ENCODE assay signal across 21 cellular contexts in genomic region chr6:117530467-117531242, GRCh38. TPM values are rescaled to one million over a fixed set of nuclear protein-coding genes. Genes with fewer than 3 reads are reported as not detected.
DNase-seq lines count a peak whose midpoint lies in the region; ATAC-seq and TF ChIP-seq lines count a peak whose summit lies in the region.
"Had no signal": no experiment of that assay in that cellular context is flagged by ENCODE, and none has a peak within 500 bp of the region (broad histone marks: within the 10 kb centered on the region; RNA-seq: fewer than 3 reads in every experiment).

No MANE protein-coding gene starts in this region.

- in situ Hi-C loops in GM23248 (cut with MboI): no loop called here
- in situ Hi-C loops in brain microvascular endothelial cell (cut with HindIII; ENCODE audit: low pct_ligation_motif_present, low sequenced_read_pairs): no loop called here

- H4K20me1 ChIP-seq in GM23248 (ENCODE audit: insufficient read depth): no peaks in the 10 kb centered on the region
- H4K20me1 ChIP-seq in smooth muscle cell (ENCODE audit: low read depth): no peaks in the 10 kb centered on the region

- H3K79me1 ChIP-seq in mesenchymal stem cell (replicated peaks; ENCODE audit: low read length, poor library complexity, severe bottlenecking): peaks cover 21% of the 10 kb centered on the region

- H3K9me3 Mint-ChIP-seq in CD4-positive, alpha-beta T cell: no peaks in the 10 kb centered on the region
- H3K9me3 Mint-ChIP-seq: activated naive CD4-positive, alpha-beta T cell treated with anti-CD3 and anti-CD28 coated beads, Interleukin-2, amount 10 ng/mL, durations not matched to agents 7 days and 5 days; T-cell had no signal

- H3K4me3 ChIP-seq in GM23248 (peak overlapping the region; percentile 5; the same call in 1 of the 2 replicates), cardiac fibroblast (replicated peaks in 1 of 2; ENCODE audit: low read depth in 2 of 2, low read length in 2 of 2) (no peak overlapping the region), mesenchymal stem cell (ENCODE audit: insufficient read depth in 1 of 2, low read depth in 1 of 2, low read length in 2 of 2) (peak overlapping the region in 1 of 2 experiments; percentile 61), smooth muscle cell (no peak overlapping the region), brain microvascular endothelial cell (ENCODE audit: low read depth, low read length) (no peak overlapping the region)
- H3K4me3 ChIP-seq: upper lobe of right lung had no signal

- no peak overlapping the region for H3K4me3 Mint-ChIP-seq in CD4-positive, alpha-beta T cell
- H3K4me3 Mint-ChIP-seq: activated naive CD4-positive, alpha-beta T cell treated with anti-CD3 and anti-CD28 coated beads, Interleukin-2, amount 10 ng/mL, durations not matched to agents 7 days and 5 days; T-cell had no signal

- intact Hi-C loops in CD4-positive, alpha-beta T cell (cut with DNase I, micrococcal nuclease): no loop called here

- TF ChIP-seq CTCF in cardiac fibroblast (IDR thresholded peaks at IDR 0.05; ENCODE audit: low read depth, low read length) (no peak), smooth muscle cell (IDR thresholded peaks at IDR 0.05; ENCODE audit: borderline replicate concordance, insufficient read depth, poor library complexity, severe bottlenecking) (no peak), brain microvascular endothelial cell (IDR thresholded peaks at IDR 0.05; ENCODE audit: low read depth, low read length, missing control alignments) (no peak)
- no peak for TF ChIP-seq CTCF in CD4-positive, alpha-beta T cell (IDR thresholded peaks at IDR 0.05)

- H3K23ac ChIP-seq in mesenchymal stem cell (ENCODE audit: low read length in 2 of 2): no peak overlapping the region

- POLR2A ChIA-PET in CD4-positive, alpha-beta T cell (lab: Charles Lee): interaction anchor here (1.2 kb wide), 1 partner anchor 19 kb away, joined by 4 read pairs; no protein-coding TSS in a partner anchor

- 90% methylated on average over 4 of the region's 4 CpGs for WGBS in GM23248 (ENCODE audit: low coverage in 1 of 2, low lambda C conversion rate in 2 of 2, missing lambda C conversion rate in 2 of 2), 2 experiments
- 80% methylated on average over 2 of the region's 4 CpGs for WGBS in mesenchymal stem cell
- 95% methylated on average over 4 of the region's 4 CpGs for WGBS in smooth muscle cell (ENCODE audit: low lambda C conversion rate)

- no peak overlapping the region for H3K27ac Mint-ChIP-seq in CD4-positive, alpha-beta T cell
- H3K27ac Mint-ChIP-seq: activated naive CD4-positive, alpha-beta T cell treated with anti-CD3 and anti-CD28 coated beads, Interleukin-2, amount 10 ng/mL, durations not matched to agents 7 days and 5 days; T-cell had no signal

- peaks cover 6% of the 10 kb centered on the region for H3K27me3 Mint-ChIP-seq in CD4-positive, alpha-beta T cell
- H3K27me3 Mint-ChIP-seq: activated naive CD4-positive, alpha-beta T cell treated with anti-CD3 and anti-CD28 coated beads, Interleukin-2, amount 10 ng/mL, durations not matched to agents 7 days and 5 days; T-cell had no signal

- H3K27ac ChIP-seq in GM23248: peak overlapping the region; percentile 66
- H3K27ac ChIP-seq in mesenchymal stem cell (ENCODE audit: low read length, poor library complexity, severe bottlenecking): peak overlapping the region; percentile 86
- H3K27ac ChIP-seq in smooth muscle cell (ENCODE audit: low read depth): peak overlapping the region; percentile 63
- no peak overlapping the region for H3K27ac ChIP-seq in brain microvascular endothelial cell
- no peak overlapping the region for H3K27ac ChIP-seq in CD4-positive, alpha-beta T cell (ENCODE audit: low read depth, low read length)
- H3K27ac ChIP-seq: upper lobe of right lung had no signal

- peak overlapping the region in 1 of 2 experiments; percentile 54 for H3K4ac ChIP-seq in mesenchymal stem cell (ENCODE audit: low read depth in 1 of 2, low read length in 2 of 2)

- peak overlapping the region in 1 of 2 experiments; percentile 21 for H2BK12ac ChIP-seq in mesenchymal stem cell (ENCODE audit: low read length in 2 of 2)

- no peaks in the 10 kb centered on the region for H3K9me2 ChIP-seq in GM23248 (ENCODE audit: insufficient read depth)

- H3K36me3 Mint-ChIP-seq in CD4-positive, alpha-beta T cell (ENCODE audit: low read depth): no peaks in the 10 kb centered on the region
- H3K36me3 Mint-ChIP-seq: activated naive CD4-positive, alpha-beta T cell treated with anti-CD3 and anti-CD28 coated beads, Interleukin-2, amount 10 ng/mL, durations not matched to agents 7 days and 5 days; T-cell had no signal

- H2AFZ ChIP-seq in GM23248: peak overlapping the region; percentile 69
- H2AFZ ChIP-seq in mesenchymal stem cell (ENCODE audit: low read depth, low read length): no peak overlapping the region
- no peak overlapping the region for H2AFZ ChIP-seq in smooth muscle cell (ENCODE audit: low read depth)

- H3K18ac ChIP-seq in mesenchymal stem cell (ENCODE audit: low read depth in 1 of 2, low read length in 2 of 2): peak overlapping the region; percentile 6 to 67

- no peak overlapping the region for H2BK120ac ChIP-seq in mesenchymal stem cell (ENCODE audit: low read depth, low read length)

- H2AK5ac ChIP-seq in mesenchymal stem cell (ENCODE audit: low read length, severe bottlenecking): peak overlapping the region; percentile 19

- H4K91ac ChIP-seq in mesenchymal stem cell (ENCODE audit: low read length): peak overlapping the region; percentile 2

- H4K8ac ChIP-seq in mesenchymal stem cell (ENCODE audit: low read length): peak overlapping the region; percentile 74

- CTCF ChIA-PET in CD4-positive, alpha-beta T cell (lab: Charles Lee): no interaction called here

- peak; percentile 46 for DNase-seq in GM23248
- DNase-seq in cardiac fibroblast (ENCODE audit: low read depth in 2 of 2): peak; percentile 36 to 61
- no peak for DNase-seq in mesenchymal stem cell
- no peak for DNase-seq in smooth muscle cell (lab: John Stamatoyannopoulos, UW; ENCODE audit: unreplicated experiment)
- no peak for DNase-seq in brain microvascular endothelial cell
- no peak for DNase-seq in CD4-positive, alpha-beta T cell
- DNase-seq: activated CD4-positive, CD25-positive, alpha-beta regulatory T cell treated with anti-CD3 and anti-CD28 coated beads, Interleukin-2, amount 50 U/mL, for 72 hours; activated naive CD4-positive, alpha-beta T cell treated with anti-CD3 and anti-CD28 coated beads, Interleukin-2, amount 10 ng/mL, durations not matched to agents 7 days and 5 days; activated T-cell treated with anti-CD3 and anti-CD28 coated beads, Interleukin-2, amount 50 U/mL, for 48 hours; cerebellar nuclear complex; GF-D8; kidney glomerular epithelial cell; NCI-H1092; NCI-H1930; NCI-H345; occipital lobe; SHP77; stimulated activated CD8-positive, alpha-beta memory T cell treated with anti-CD3 and anti-CD28 coated beads, Interleukin-4, amount 100 ng/mL, for 48 hours; T-cell; upper lobe of right lung had no signal

- no peak overlapping the region for H2BK5ac ChIP-seq in mesenchymal stem cell (ENCODE audit: low read depth, low read length, poor library complexity, severe bottlenecking)

- H3K4me2 ChIP-seq in GM23248 (ENCODE audit: unreplicated experiment) (peak overlapping the region; percentile 64), mesenchymal stem cell (ENCODE audit: low read length, poor library complexity, severe bottlenecking) (no peak overlapping the region), smooth muscle cell (peak overlapping the region; percentile 27)

- no peak overlapping the region for H3K14ac ChIP-seq in mesenchymal stem cell (ENCODE audit: low read length in 2 of 2)

- H3K9me3 ChIP-seq in GM23248 (ENCODE audit: low read depth) (no peaks in the 10 kb centered on the region), mesenchymal stem cell (ENCODE audit: control insufficient read depth, low read length) (no peaks in the 10 kb centered on the region), smooth muscle cell (replicated peaks; ENCODE audit: low read depth) (no peaks in the 10 kb centered on the region)
- no peaks in the 10 kb centered on the region for H3K9me3 ChIP-seq in CD4-positive, alpha-beta T cell (ENCODE audit: control insufficient read depth, low read length)
- H3K9me3 ChIP-seq: upper lobe of right lung had no signal

- no peaks in the 10 kb centered on the region for H3K4me1 Mint-ChIP-seq in CD4-positive, alpha-beta T cell (ENCODE audit: low read depth)
- H3K4me1 Mint-ChIP-seq: activated naive CD4-positive, alpha-beta T cell treated with anti-CD3 and anti-CD28 coated beads, Interleukin-2, amount 10 ng/mL, durations not matched to agents 7 days and 5 days; T-cell had no signal

- H3F3A ChIP-seq in GM23248 (ENCODE audit: insufficient read depth) (peaks cover 22% of the 10 kb centered on the region), smooth muscle cell (ENCODE audit: low read depth) (peaks cover 7% of the 10 kb centered on the region)

- peaks cover 16% of the 10 kb centered on the region for H3K4me1 ChIP-seq in GM23248 (ENCODE audit: insufficient read depth)
- peaks cover 13% of the 10 kb centered on the region for H3K4me1 ChIP-seq in mesenchymal stem cell (ENCODE audit: control insufficient read depth, insufficient read depth, low read depth, low read length)
- peaks cover 2% of the 10 kb centered on the region for H3K4me1 ChIP-seq in smooth muscle cell (ENCODE audit: low read depth)
- H3K4me1 ChIP-seq: upper lobe of right lung had no signal

- ATAC-seq in HG02759 (IDR thresholded peaks at IDR 0.05; ENCODE audit: unreplicated experiment): no peak
- no peak for ATAC-seq in CD4-positive, alpha-beta T cell (ENCODE audit: poor library complexity)
- ATAC-seq: T-cell, upper lobe of right lung had no signal

- H3K27me3 ChIP-seq in GM23248 (replicated peaks; ENCODE audit: insufficient read depth): no peaks in the 10 kb centered on the region
- no peaks in the 10 kb centered on the region for H3K27me3 ChIP-seq in mesenchymal stem cell (ENCODE audit: control insufficient read depth in 1 of 2, insufficient read depth in 1 of 2, low read length in 2 of 2)
- no peaks in the 10 kb centered on the region for H3K27me3 ChIP-seq in smooth muscle cell (ENCODE audit: low read depth)
- H3K27me3 ChIP-seq in brain microvascular endothelial cell (replicated peaks): no peaks in the 10 kb centered on the region
- H3K27me3 ChIP-seq in CD4-positive, alpha-beta T cell (ENCODE audit: control insufficient read depth, insufficient read depth, low read length): no peaks in the 10 kb centered on the region
- H3K27me3 ChIP-seq: upper lobe of right lung had no signal

- H3K79me2 ChIP-seq in GM23248 (ENCODE audit: insufficient read depth) (peaks cover 15% of the 10 kb centered on the region; the same call in 1 of the 2 replicates), smooth muscle cell (ENCODE audit: low read depth) (no peaks in the 10 kb centered on the region)

- H3K9ac ChIP-seq in GM23248: peak overlapping the region; percentile 41
- peak overlapping the region; percentile 44 for H3K9ac ChIP-seq in mesenchymal stem cell (ENCODE audit: low read length)
- no peak overlapping the region for H3K9ac ChIP-seq in smooth muscle cell (ENCODE audit: low read depth)

- H2BK15ac ChIP-seq in mesenchymal stem cell (ENCODE audit: low read depth, poor library complexity, severe bottlenecking): no peak overlapping the region

- H3K36me3 ChIP-seq in GM23248 (ENCODE audit: low read depth) (peaks cover 20% of the 10 kb centered on the region), mesenchymal stem cell (ENCODE audit: control insufficient read depth in 1 of 2, insufficient read depth in 2 of 2, low read depth in 1 of 2, low read length in 2 of 2) (peaks cover 0 to 7% of the 10 kb centered on the region in 2 experiments), smooth muscle cell (ENCODE audit: low read depth) (peaks cover 2% of the 10 kb centered on the region), brain microvascular endothelial cell (replicated peaks) (peaks cover 5% of the 10 kb centered on the region)

RNA-seq across cellular contexts. Expression of gene DCBLD1, which starts 48.2 kb away (rescaled TPM):
- total RNA-seq in GM23248 (2014; rRNA removed; shearing (Covaris generic)): 38.4 and 52.0 TPM in 2 replicates
- polyA plus RNA-seq in GM23248 (2016; fragmentation: Nextera tagmentation; extraction: Ambion mirVana) (24.0 and 25.1 TPM in 2 replicates), smooth muscle cell (44.6 and 77.5 TPM in 2 replicates)
- polyA plus RNA-seq in mesenchymal stem cell (2013, experiment 1 of 2): 58.0 TPM
- polyA plus RNA-seq in mesenchymal stem cell (2013, experiment 2 of 2): 59.6 TPM
- 82.1 and 86.1 TPM in 2 replicates for total RNA-seq in smooth muscle cell
- total RNA-seq in CD4-positive, alpha-beta T cell: 1 to 10 TPM; 1.3 to 1.4 TPM

Comparison
In these comparisons a context has a peak if more than half of its experiments do, and no peak if none do; other contexts are left out.
1. DNase-seq: peak in GM23248 (single experiment) and cardiac fibroblast (2 of 2); none in mesenchymal stem cell (single experiment), smooth muscle cell (single experiment), brain microvascular endothelial cell (single experiment) and CD4-positive, alpha-beta T cell (0 of 10).
2. H3K27ac ChIP-seq: peak in GM23248 (single experiment), mesenchymal stem cell (single experiment) and smooth muscle cell (single experiment); none in brain microvascular endothelial cell (single experiment) and CD4-positive, alpha-beta T cell (single experiment).
3. RNA of gene DCBLD1, which starts 48.2 kb away (total RNA-seq): 82.1 to 86.1 TPM in smooth muscle cell and 38.4 to 52.0 TPM in GM23248; 1.3 to 1.4 TPM in CD4-positive, alpha-beta T cell; every median in the first group is over 10 times any median in the second.